In the genomic region with DNA sequence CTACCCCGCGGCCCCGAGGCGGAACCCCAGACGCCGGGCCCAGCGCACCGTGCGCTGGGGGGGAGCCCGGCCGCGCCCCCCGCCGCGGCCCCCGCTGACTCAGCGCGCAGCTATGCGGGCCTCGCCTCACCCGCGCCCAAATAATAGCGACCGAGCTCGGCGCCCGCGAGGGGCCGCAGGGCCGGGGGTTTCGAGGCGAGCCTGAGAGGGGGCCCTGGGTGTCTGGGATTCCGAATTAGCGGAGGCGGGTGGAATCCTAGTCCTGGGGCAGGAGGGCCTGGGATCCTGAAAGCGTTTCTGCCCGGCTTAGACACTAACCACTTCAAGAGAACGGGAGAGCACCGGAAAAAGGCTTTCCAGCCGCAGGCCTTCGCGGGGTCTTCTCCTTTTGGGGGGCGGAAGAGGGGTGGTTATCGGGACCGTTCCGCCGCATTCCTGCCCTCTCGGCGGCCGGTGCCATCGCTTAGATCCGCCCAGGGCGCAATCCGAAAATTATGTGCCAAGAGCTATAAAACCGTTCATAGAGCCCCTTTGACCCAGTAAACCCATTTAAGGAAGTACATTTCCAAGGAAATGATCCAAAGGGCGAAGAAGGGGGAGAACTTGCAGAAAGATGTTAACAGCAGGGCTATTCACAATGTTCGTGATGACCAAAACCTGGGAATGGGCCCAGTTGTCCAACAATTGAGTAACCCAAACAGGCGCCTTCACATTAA, we compare ENCODE assay signal across 8 cellular contexts. TPM values are rescaled to one million over a fixed set of nuclear protein-coding genes. Genes with fewer than 3 reads are reported as not detected.
A peak's percentile ranks its signal among the peaks of the same experiment; 100 is the strongest.
DNase-seq lines count a peak whose midpoint lies in the region; ATAC-seq and TF ChIP-seq lines count a peak whose summit lies in the region.

No MANE protein-coding gene starts in this region.

- BruUV-seq in Caco-2 (replicated peaks; lab: Mats Ljungman, UMichigan): TSS peak; percentile 86

- H3K9ac ChIP-seq in fibroblast of lung (ENCODE audit: insufficient read depth, low read length): peak overlapping the region; percentile 87

- no peaks in the 10 kb centered on the region for H3K27me3 ChIP-seq in Caco-2 (replicated peaks; ENCODE audit: control insufficient read depth, insufficient read depth, low read length)
- no peaks in the 10 kb centered on the region for H3K27me3 ChIP-seq in fibroblast of lung (ENCODE audit: control insufficient read depth, insufficient read depth, low read length)

- H3K4me3 ChIP-seq in Caco-2 (ENCODE audit: low read depth, low read length) (peak overlapping the region; percentile 82), fibroblast of lung (replicated peaks in 1 of 4; ENCODE audit: control extremely low read depth in 1 of 4, insufficient read depth in 1 of 4, low read depth in 3 of 4, low read length in 4 of 4) (peak overlapping the region; percentile 48 to 72 (median 52))

- H3K4me1 ChIP-seq in Caco-2 (peaks cover 22% of the 10 kb centered on the region), fibroblast of lung (ENCODE audit: control insufficient read depth, extremely low read depth, insufficient read depth, low read length) (peaks cover 3% of the 10 kb centered on the region)

- H3K36me3 ChIP-seq in Caco-2 (ENCODE audit: control insufficient read depth, insufficient read depth, low read length) (no peaks in the 10 kb centered on the region), fibroblast of lung (ENCODE audit: control insufficient read depth, insufficient read depth, low read length) (no peaks in the 10 kb centered on the region)

- H3K36me3 Mint-ChIP-seq in Caco-2 (ENCODE audit: insufficient read depth, unreplicated experiment) (peaks cover 12% of the 10 kb centered on the region), natural killer cell (no peaks in the 10 kb centered on the region)

- DNase-seq in Caco-2 (peak; percentile 72 to 82), LHCN-M2 (ENCODE audit: low read depth) (peak; percentile 74), fibroblast of lung (ENCODE audit: low read depth in 2 of 2) (peak; percentile 61 to 96), natural killer cell (peak; percentile 35), NCI-H526 treated with DMSO at 0.1 percent for 48 hours (lab: John Stamatoyannopoulos, UW) (no peak)
- peak; percentile 13 to 34 for DNase-seq in activated CD4-positive, alpha-beta T cell treated with anti-CD3 and anti-CD28 coated beads, Interleukin-2, amount 50 U/mL, for 48 hours

- ATAC-seq in GM21381 (IDR thresholded peaks at IDR 0.05; ENCODE audit: unreplicated experiment) (peak; percentile 30), natural killer cell (peak; percentile 54 to 64 (median 55)), GM21367 (IDR thresholded peaks at IDR 0.05; ENCODE audit: unreplicated experiment) (no peak)

- H3K4me3 Mint-ChIP-seq in Caco-2 (ENCODE audit: unreplicated experiment) (peak overlapping the region; percentile 90), natural killer cell (peak overlapping the region; percentile 90)

- H3K4me2 ChIP-seq in fibroblast of lung (ENCODE audit: extremely low read depth, insufficient read depth, low read length): peak overlapping the region; percentile 85

- CTCF ChIA-PET in Caco-2 (lab: Charles Lee): interaction anchor here (0.8 to 2.3 kb wide), 7 partner anchors 10 to 190 kb away, joined by 3 to 10 read pairs (median 6); a partner anchor contains a TSS

- POLR2A ChIA-PET in Caco-2 (lab: Charles Lee): interaction anchor here (0.6 to 2.2 kb wide), 11 partner anchors 10 to 86 kb away, joined by 3 to 12 read pairs (median 3); no protein-coding TSS in a partner anchor

- intact Hi-C loops in Caco-2 (cut with micrococcal nuclease; ENCODE audit: unreplicated experiment) (loop anchor here (1.0 to 10.0 kb wide), 5 partner anchors 12 to 190 kb away; a partner anchor contains a TSS), natural killer cell (cut with micrococcal nuclease) (loop anchor here (10.0 kb wide), 1 partner anchor 190 kb away; a partner anchor contains a TSS)

- H3K79me2 ChIP-seq in fibroblast of lung (ENCODE audit: control insufficient read depth, insufficient read depth, low read length): peaks cover 39% of the 10 kb centered on the region

- H3K9me3 Mint-ChIP-seq in Caco-2 (ENCODE audit: unreplicated experiment) (no peaks in the 10 kb centered on the region), natural killer cell (no peaks in the 10 kb centered on the region)

- peaks cover 4% of the 10 kb centered on the region for H4K20me1 ChIP-seq in fibroblast of lung (ENCODE audit: control insufficient read depth, extremely low read depth, insufficient read depth, low read length)

- H3K4me1 Mint-ChIP-seq in Caco-2 (ENCODE audit: low read depth, unreplicated experiment) (no peaks in the 10 kb centered on the region), natural killer cell (peaks cover 14 to 28% of the 10 kb centered on the region in 2 donors)

- H3K9me3 ChIP-seq in Caco-2 (no peaks in the 10 kb centered on the region), fibroblast of lung (ENCODE audit: control insufficient read depth, insufficient read depth, low read depth, low read length) (no peaks in the 10 kb centered on the region)

- no peaks in the 10 kb centered on the region for H3K27me3 Mint-ChIP-seq in Caco-2 (ENCODE audit: insufficient read depth, unreplicated experiment)
- H3K27me3 Mint-ChIP-seq in natural killer cell (ENCODE audit: low read depth in 2 of 2): peaks cover 0 to 5% of the 10 kb centered on the region in 2 donors

- TF ChIP-seq CTCF in Caco-2 (IDR thresholded peaks at IDR 0.05; ENCODE audit: insufficient read depth in 1 of 2, low read depth in 1 of 2, low read length in 1 of 2, severe bottlenecking in 1 of 2, unreplicated experiment in 1 of 2) (no peak), fibroblast of lung (conservative IDR thresholded peaks at IDR 0.05 in 1 of 2, IDR thresholded peaks at IDR 0.05 in 1 of 2; ENCODE audit: low read depth in 1 of 2, low read length in 2 of 2) (no peak), natural killer cell (IDR thresholded peaks at IDR 0.05) (no peak)

- peak overlapping the region; percentile 40 for H2AFZ ChIP-seq in fibroblast of lung (ENCODE audit: low read length)

- H3K27ac Mint-ChIP-seq in Caco-2 (ENCODE audit: unreplicated experiment) (peak overlapping the region; percentile 99), natural killer cell (peak overlapping the region; percentile 41 to 85)

- H3K27ac ChIP-seq in fibroblast of lung (ENCODE audit: insufficient read depth, low read length): peak overlapping the region; percentile 95

RNA-seq across cellular contexts. Expression of a gene that starts 0.7 kb away (rescaled TPM):
- total RNA-seq in Caco-2 (2022): 61.6 and 64.4 TPM in 2 replicates
- 32.2 and 37.5 TPM in 2 replicates for total RNA-seq in LHCN-M2 (2014; rRNA removed)
- polyA plus RNA-seq in LHCN-M2 (2012): 10.3 TPM
- 39.5 and 58.1 TPM in 2 replicates for total RNA-seq in fibroblast of lung
- polyA plus RNA-seq in fibroblast of lung: 21.6 and 32.0 TPM in 2 replicates
- polyA plus RNA-seq in fibroblast of lung (2012): 23.9 and 41.9 TPM in 2 replicates
- polyA minus RNA-seq in fibroblast of lung (ENCODE audit: low replicate concordance): 4.0 and 4.7 TPM in 2 replicates
- total RNA-seq in natural killer cell: 10 to 100 TPM; 19.9 to 28.2 (median 21.9) TPM
